ENCODE assay signal across 21 cellular contexts in genomic region chr2:954687-955000, GRCh38. TPM values are rescaled to one million over a fixed set of nuclear protein-coding genes. Genes with fewer than 3 reads are reported as not detected.
DNase-seq lines count a peak whose midpoint lies in the region; ATAC-seq and TF ChIP-seq lines count a peak whose summit lies in the region.
"Had no signal": no experiment of that assay in that cellular context is flagged by ENCODE, and none has a peak within 500 bp of the region (broad histone marks: within the 10 kb centered on the region; RNA-seq: fewer than 3 reads in every experiment).

No MANE protein-coding gene starts in this region.

- H3K27ac ChIP-seq in DND-41 (ENCODE audit: low read length) (peak overlapping the region; percentile 22; the same call in 1 of the 2 replicates), RWPE2 (ENCODE audit: poor library complexity, severe bottlenecking) (no peak overlapping the region), transverse colon (no peak overlapping the region)
- H3K27ac ChIP-seq: KMS-11, SK-N-MC had no signal

- H3K4me3 Mint-ChIP-seq in type B pancreatic cell, result no peak overlapping the region

- no peak for ATAC-seq in DND-41 (ENCODE audit: insufficient read depth, low read depth)
- ATAC-seq in RWPE2 (ENCODE audit: low read depth), result no peak
- no peak for ATAC-seq in omental fat pad (ENCODE audit: low FRiP score)

- H3K36me3 ChIP-seq in DND-41 (ENCODE audit: insufficient read depth, low read length) (no peaks in the 10 kb centered on the region), RWPE2 (ENCODE audit: low read depth) (no peaks in the 10 kb centered on the region), transverse colon (no peaks in the 10 kb centered on the region), MG63 (no peaks in the 10 kb centered on the region)

- H4K20me1 ChIP-seq in DND-41 (ENCODE audit: insufficient read depth, low read length), result peaks cover 7% of the 10 kb centered on the region; the same call in 1 of the 2 replicates

- H3K4me2 ChIP-seq in DND-41 (ENCODE audit: insufficient read depth, low read length), result 0 out of 2 replicates have a peak overlapping the region, but pooled peaks have one; percentile 25
- H3K4me2 ChIP-seq: KMS-11 had no signal

- TF ChIP-seq CTCF in DND-41 (IDR thresholded peaks at IDR 0.05; ENCODE audit: borderline replicate concordance, extremely low read depth, low read length, poor library complexity, severe bottlenecking) (no peak), RWPE2 (IDR thresholded peaks at IDR 0.05; ENCODE audit: poor library complexity, severe bottlenecking) (peak; percentile 22), fibroblast of villous mesenchyme (IDR thresholded peaks at IDR 0.05; ENCODE audit: insufficient read depth, low read depth, low read length) (peak; percentile 0), type B pancreatic cell (conservative IDR thresholded peaks at IDR 0.05) (peak; percentile 4), transverse colon (IDR thresholded peaks at IDR 0.05) (no peak), omental fat pad (IDR thresholded peaks at IDR 0.05) (no peak)

- H3K4me3 ChIP-seq in DND-41 (ENCODE audit: low read depth in 1 of 2, low read length in 2 of 2) (no peak overlapping the region), RWPE2 (ENCODE audit: severe bottlenecking) (no peak overlapping the region), fibroblast of villous mesenchyme (ENCODE audit: low read depth, low read length) (no peak overlapping the region), transverse colon (no peak overlapping the region), MG63 (no peak overlapping the region)
- H3K4me3 ChIP-seq: SK-N-MC had no signal

- no peaks in the 10 kb centered on the region for H3K36me3 Mint-ChIP-seq in type B pancreatic cell

- H3K27me3 ChIP-seq in DND-41 (ENCODE audit: insufficient read depth, low read length, poor library complexity) (no peaks in the 10 kb centered on the region), RWPE2 (ENCODE audit: insufficient read depth, poor library complexity, severe bottlenecking) (peaks cover 28% of the 10 kb centered on the region), transverse colon (peaks cover 46% of the 10 kb centered on the region), MG63 (peaks cover 26% of the 10 kb centered on the region)

- peaks cover 4% of the 10 kb centered on the region for H3K4me1 Mint-ChIP-seq in type B pancreatic cell (ENCODE audit: unreplicated experiment)

- TF ChIP-seq EP300 in transverse colon (IDR thresholded peaks at IDR 0.05; ENCODE audit: low read depth), result no peak

- no peak overlapping the region for H3K27ac Mint-ChIP-seq in type B pancreatic cell

- H3K4me1 ChIP-seq in DND-41 (ENCODE audit: insufficient read depth, low read length), result peaks cover 39% of the 10 kb centered on the region
- no peaks in the 10 kb centered on the region for H3K4me1 ChIP-seq in RWPE2 (ENCODE audit: insufficient read depth, poor library complexity, severe bottlenecking)
- peaks cover 4 to 15% (median 10%) of the 10 kb centered on the region in 4 donors for H3K4me1 ChIP-seq in transverse colon

- no peak overlapping the region for H3K9ac ChIP-seq in DND-41 (ENCODE audit: low read depth, low read length)
- H3K9ac ChIP-seq: KMS-11 had no signal

- no peaks in the 10 kb centered on the region for H3K9me3 Mint-ChIP-seq in type B pancreatic cell

- in situ Hi-C loops in transverse colon (cut with MboI; ENCODE audit: low pct_ligation_motif_present in 1 of 4, low pct_unique_long_range_greater_than_20kb in 1 of 4, low sequenced_read_pairs in 3 of 4), result no loop called here

- intact Hi-C loops in transverse colon (cut with DNase I; ENCODE audit: low total_unique reads), result no loop called here

- H3K9me3 ChIP-seq in DND-41 (ENCODE audit: insufficient read depth, low read length, severe bottlenecking) (no peaks in the 10 kb centered on the region), RWPE2 (ENCODE audit: severe bottlenecking) (no peaks in the 10 kb centered on the region), transverse colon (no peaks in the 10 kb centered on the region), MG63 (no peaks in the 10 kb centered on the region)

- H3K27me3 Mint-ChIP-seq in type B pancreatic cell, result peaks cover 65% of the 10 kb centered on the region

- no peak for TF ChIP-seq POLR2A in transverse colon (IDR thresholded peaks at IDR 0.05)

- 18 to 25% methylated on average over 1 of the region's 1 CpG for WGBS in transverse colon (ENCODE audit: low coverage in 1 of 2), 2 donors

- H3K79me2 ChIP-seq in DND-41 (ENCODE audit: insufficient read depth, low read length), result peaks cover 51% of the 10 kb centered on the region

- DNase-seq in DND-41 (no peak), RWPE2 (ENCODE audit: low spot score) (no peak), fibroblast of villous mesenchyme (ENCODE audit: low read depth) (no peak), type B pancreatic cell (ENCODE audit: extremely low spot score, unreplicated experiment) (no peak), transverse colon (no peak), MG63 (no peak), omental fat pad (ENCODE audit: low spot score) (no peak)
- DNase-seq: C1 segment of cervical spinal cord, GOT3, HCEC 1CT, NCI-H1417 treated with DMSO at 0.1 percent for 48 hours, NCI-H187, NCI-H2107, NCI-H69, RPMI8226, SHP77 treated with DMSO at 0.1 percent for 48 hours had no signal

- no peak overlapping the region for H2AFZ ChIP-seq in DND-41 (ENCODE audit: low read depth, low read length)

RNA-seq across cellular contexts. Expression of gene SNTG2, which starts 4.0 kb away (rescaled TPM):
- total RNA-seq in fibroblast of villous mesenchyme (under 0.01 and 1.6 TPM in 2 replicates), type B pancreatic cell (ENCODE audit: low replicate concordance) (0.45 and 1.1 TPM in 2 replicates), transverse colon (1 to 10 TPM in 3 of 4 donors, under 1 TPM in 1; 0.55 to 4.9 (median 1.5) TPM), omental fat pad (10 to 100 TPM in 1 of 4 donors, 1 to 10 TPM in 3; 1.9 to 14.0 (median 6.7) TPM)
- not detected in 2 replicates for total RNA-seq in MG63 (2014; rRNA removed; shearing (Covaris generic); ENCODE audit: low replicate concordance)
- total RNA-seq: M059J, NCI-H460, PC-3 had no signal

Comparison
In these comparisons a context has a peak if more than half of its experiments do, and no peak if none do; other contexts are left out.
1. CTCF ChIP-seq: peak in RWPE2 (single experiment), fibroblast of villous mesenchyme (single experiment) and type B pancreatic cell (single experiment); none in DND-41 (single experiment), transverse colon (0 of 5) and omental fat pad (0 of 3).